In the genomic region with DNA sequence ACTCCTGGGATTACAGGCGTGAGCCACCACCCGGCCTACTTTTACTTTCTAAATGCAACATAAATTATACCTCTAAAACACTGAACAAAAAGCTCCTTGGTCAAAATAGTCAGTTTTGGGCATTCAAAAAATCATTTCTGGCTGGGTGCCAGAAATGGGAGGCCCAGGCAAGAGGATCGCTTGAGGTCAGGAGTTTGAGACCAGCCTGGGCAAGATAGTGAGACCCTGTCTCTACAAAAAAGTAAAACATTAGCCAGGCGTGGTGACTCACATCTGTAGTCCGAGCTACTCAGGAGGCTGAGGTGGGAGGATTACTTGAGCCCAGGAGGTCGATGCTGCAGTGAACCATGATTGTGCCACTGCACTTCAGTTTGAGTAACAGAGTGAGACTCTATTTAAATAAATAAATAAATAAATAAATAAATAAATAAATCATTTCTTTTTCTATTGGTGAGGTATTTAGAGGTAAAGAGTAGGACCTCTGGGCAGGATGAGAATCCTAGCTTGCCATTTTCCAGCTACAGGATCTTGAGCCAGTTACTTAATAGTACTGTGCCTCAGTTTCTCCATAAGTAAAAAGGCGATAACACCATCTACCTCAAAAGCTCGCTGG, we compare ENCODE assay signal across 18 cellular contexts.
DNase-seq lines count a peak whose midpoint lies in the region; ATAC-seq, FAIRE-seq and TF ChIP-seq lines count a peak whose summit lies in the region.
"Had no signal": no experiment of that assay in that cellular context is flagged by ENCODE, and none has a peak within 500 bp of the region (broad histone marks: within the 10 kb centered on the region; RNA-seq: fewer than 3 reads in every experiment).

No MANE protein-coding gene starts in this region.

- no TSS peak for BruUV-seq in GM12878 (replicated peaks; lab: Mats Ljungman, UMichigan)
- no TSS peak for BruUV-seq in MCF 10A (replicated peaks; lab: Mats Ljungman, UMichigan)

- H3K4me1 ChIP-seq in A549 (no peaks in the 10 kb centered on the region), HEK293 (ENCODE audit: control insufficient read depth, insufficient read depth, low read length) (no peaks in the 10 kb centered on the region), GM12878 (ENCODE audit: control insufficient read depth, insufficient read depth, low read length) (no peaks in the 10 kb centered on the region), endodermal cell (ENCODE audit: control insufficient read depth, insufficient read depth, low read length) (no peaks in the 10 kb centered on the region)

- SMC1A ChIA-PET in GM12878 (lab: Charles Lee; ENCODE audit: uncharacterized antibody, unreplicated experiment) = no interaction called here

- H3K4me1 Mint-ChIP-seq in endodermal cell (peaks cover 3% of the 10 kb centered on the region), MCF 10A (ENCODE audit: insufficient read depth, unreplicated experiment) (no peaks in the 10 kb centered on the region)
- H3K4me1 Mint-ChIP-seq: CD4-positive, alpha-beta memory T cell had no signal

- H3K4me3 Mint-ChIP-seq in endodermal cell (no peak overlapping the region), MCF 10A (ENCODE audit: unreplicated experiment) (no peak overlapping the region)
- H3K4me3 Mint-ChIP-seq: CD4-positive, alpha-beta memory T cell had no signal

- FAIRE-seq in A549 (lab: Jason Lieb, UNC) (no peak), GM12878 (lab: Jason Lieb, UNC) (peak; percentile 7)
- FAIRE-seq: G401.6, H54 had no signal

- TF ChIP-seq EP300 in A549 (IDR thresholded peaks at IDR 0.05) (no peak), GM12878 (IDR thresholded peaks at IDR 0.05; ENCODE audit: borderline replicate concordance in 1 of 2, control insufficient read depth in 1 of 2, low read depth in 2 of 2, low read length in 2 of 2) (no peak)

- H3K27ac Mint-ChIP-seq in endodermal cell = no peak overlapping the region
- no peak overlapping the region for H3K27ac Mint-ChIP-seq in MCF 10A (ENCODE audit: low read depth, unreplicated experiment)
- H3K27ac Mint-ChIP-seq: CD4-positive, alpha-beta memory T cell had no signal

- H3K9me3 Mint-ChIP-seq in endodermal cell (peaks cover 2% of the 10 kb centered on the region), MCF 10A (ENCODE audit: unreplicated experiment) (no peaks in the 10 kb centered on the region)
- H3K9me3 Mint-ChIP-seq: CD4-positive, alpha-beta memory T cell had no signal

- TF ChIP-seq POLR2A in A549 (IDR thresholded peaks at IDR 0.05; ENCODE audit: low read length) = no peak
- TF ChIP-seq POLR2A in GM12878 (IDR thresholded peaks at IDR 0.05; ENCODE audit: low read depth, low read length) = no peak

- TF ChIP-seq RAD21 in A549 (conservative IDR thresholded peaks at IDR 0.05 in 1 of 2, IDR thresholded peaks at IDR 0.05 in 1 of 2) (no peak), GM12878 (IDR thresholded peaks at IDR 0.05; ENCODE audit: insufficient read depth, low read depth, low read length) (no peak)

- H3K36me3 Mint-ChIP-seq in endodermal cell (ENCODE audit: low read depth) (no peaks in the 10 kb centered on the region), MCF 10A (ENCODE audit: insufficient read depth, unreplicated experiment) (no peaks in the 10 kb centered on the region)
- H3K36me3 Mint-ChIP-seq: CD4-positive, alpha-beta memory T cell had no signal

- CTCF ChIA-PET in A549 (lab: Yijun Ruan, JAX) (interaction anchor here (0.8 kb wide), 1 partner anchor 44 kb away, joined by 3 read pairs; no protein-coding TSS in a partner anchor), HEK293 (lab: Yijun Ruan, JAX) (interaction anchor here (0.6 to 1.0 kb wide), 3 partner anchors 16 to 282 kb away, joined by 3 to 4 read pairs (median 3); no protein-coding TSS in a partner anchor), GM12878 (lab: Yijun Ruan, JAX) (no interaction called here), MCF 10A (lab: Yijun Ruan, JAX) (interaction anchor here (0.5 to 1.0 kb wide), 4 partner anchors 10 to 51 kb away, joined by 3 to 5 read pairs (median 4); no protein-coding TSS in a partner anchor)

- H3K27me3 ChIP-seq in GM12878 (replicated peaks in 1 of 2; ENCODE audit: control insufficient read depth in 2 of 2, insufficient read depth in 2 of 2, low read length in 1 of 2) (no peaks in the 10 kb centered on the region), endodermal cell (ENCODE audit: control insufficient read depth, insufficient read depth, low read length, poor library complexity, severe bottlenecking) (no peaks in the 10 kb centered on the region)

- in situ Hi-C loops in GM12878 (cut with MboI) = no loop called here

- no peak for TF ChIP-seq CTCF in A549 (IDR thresholded peaks at IDR 0.05)
- no peak for TF ChIP-seq CTCF in HEK293 (tag by site-specific recombination; IDR thresholded peaks at IDR 0.05)
- TF ChIP-seq CTCF in GM12878 (IDR thresholded peaks at IDR 0.05 in 2 of 3, conservative IDR thresholded peaks at IDR 0.05 in 1 of 3; ENCODE audit: control insufficient read depth in 2 of 3, extremely low read depth in 1 of 3, insufficient read depth in 1 of 3, low read depth in 3 of 3, low read length in 3 of 3) = no peak
- no peak for TF ChIP-seq CTCF in endodermal cell (conservative IDR thresholded peaks at IDR 0.05)
- no peak for TF ChIP-seq CTCF in MCF 10A (IDR thresholded peaks at IDR 0.05; ENCODE audit: unreplicated experiment)

- H4K20me1 ChIP-seq in GM12878 (ENCODE audit: control insufficient read depth, insufficient read depth) = no peaks in the 10 kb centered on the region

- POLR2A ChIA-PET in A549 (lab: Yijun Ruan, JAX) = interaction anchor here (0.5 kb wide), 1 partner anchor 55 kb away, joined by 4 read pairs; no protein-coding TSS in a partner anchor
- POLR2A ChIA-PET in HEK293 (lab: Yijun Ruan, JAX) = no interaction called here
- POLR2A ChIA-PET in GM12878 (lab: Charles Lee) = no interaction called here
- POLR2A ChIA-PET in MCF 10A (lab: Yijun Ruan, JAX) = no interaction called here

- ATAC-seq in A549 (no peak), GM12878 (no peak), GM19467 (IDR thresholded peaks at IDR 0.05; ENCODE audit: unreplicated experiment) (no peak), GM18868 (IDR thresholded peaks at IDR 0.05; ENCODE audit: unreplicated experiment) (no peak)

- no peak overlapping the region for H3K4me3 ChIP-seq in A549
- H3K4me3 ChIP-seq in HEK293 (ENCODE audit: low read depth, low read length) = no peak overlapping the region
- no peak overlapping the region for H3K4me3 ChIP-seq in GM12878
- no peak overlapping the region for H3K4me3 ChIP-seq in endodermal cell (ENCODE audit: low read length)

- no peak overlapping the region for H2AFZ ChIP-seq in GM12878 (ENCODE audit: control insufficient read depth, low read depth, low read length)

- H3K9me3 ChIP-seq in A549 (no peaks in the 10 kb centered on the region), HEK293 (ENCODE audit: control insufficient read depth, insufficient read depth, low read depth, low read length) (no peaks in the 10 kb centered on the region), GM12878 (replicated peaks; ENCODE audit: control insufficient read depth, insufficient read depth, low read length) (no peaks in the 10 kb centered on the region), endodermal cell (ENCODE audit: control insufficient read depth, low read length) (no peaks in the 10 kb centered on the region)

- H3K4me2 ChIP-seq in A549 = no peak overlapping the region
- no peak overlapping the region for H3K4me2 ChIP-seq in GM12878 (ENCODE audit: control insufficient read depth, insufficient read depth)

- RAD21 ChIA-PET in GM12878 (lab: Charles Lee; ENCODE audit: unreplicated experiment) = interaction anchor here (0.6 kb wide), 1 partner anchor 106 kb away, joined by 4 read pairs; no protein-coding TSS in a partner anchor

- H3K79me2 ChIP-seq in GM12878 (ENCODE audit: control insufficient read depth, insufficient read depth, low read length) = no peaks in the 10 kb centered on the region

- H3K9ac ChIP-seq in GM12878 (ENCODE audit: control insufficient read depth, insufficient read depth, low read length) (no peak overlapping the region), endodermal cell (ENCODE audit: extremely low read depth, low read length, poor library complexity, severe bottlenecking) (no peak overlapping the region)

- 70% methylated on average over 8 of the region's 8 CpGs for WGBS in A549 (ENCODE audit: missing lambda C conversion rate)
- WGBS in GM12878 (ENCODE audit: insufficient coverage, insufficient replicate concordance, low lambda C conversion rate, missing lambda C conversion rate) = 30% methylated on average over 8 of the region's 8 CpGs
- 94 to 99% methylated on average over 6 to 8 of the region's 8 CpGs for WGBS in endodermal cell (ENCODE audit: insufficient coverage in 1 of 2, insufficient read length in 1 of 2), 2 experiments

- intact Hi-C loops in GM12878 (cut with micrococcal nuclease; ENCODE audit: unreplicated experiment) (no loop called here), MCF 10A (cut with micrococcal nuclease) (no loop called here)

- H3K36me3 ChIP-seq in HEK293 (ENCODE audit: control insufficient read depth in 2 of 2, insufficient read depth in 1 of 2, low read length in 2 of 2) (no peaks in the 10 kb centered on the region), GM12878 (ENCODE audit: control insufficient read depth in 2 of 2, insufficient read depth in 2 of 2, low read length in 1 of 2) (no peaks in the 10 kb centered on the region), endodermal cell (ENCODE audit: control insufficient read depth, insufficient read depth, low read length) (no peaks in the 10 kb centered on the region)

- H3K27me3 Mint-ChIP-seq in endodermal cell (ENCODE audit: insufficient read depth) (no peaks in the 10 kb centered on the region), MCF 10A (ENCODE audit: insufficient read depth, unreplicated experiment) (no peaks in the 10 kb centered on the region)

- peak overlapping the region in 1 of 2 experiments; percentile 25; a peak in 1 of 6 replicates for H3K27ac ChIP-seq in A549
- no peak overlapping the region for H3K27ac ChIP-seq in HEK293 (ENCODE audit: extremely low read depth, low read depth, low read length)
- no peak overlapping the region for H3K27ac ChIP-seq in GM12878 (ENCODE audit: control insufficient read depth, insufficient read depth)
- H3K27ac ChIP-seq in endodermal cell (ENCODE audit: low read depth, low read length) = no peak overlapping the region

- DNase-seq in A549 (ENCODE audit: low read depth in 1 of 2, low spot score in 1 of 2) (no peak), GM12878 (ENCODE audit: low read depth, low spot score) (no peak), endodermal cell (peak; percentile 31), MCF 10A (ENCODE audit: unreplicated experiment) (no peak), activated gamma-delta T cell treated with Interleukin-2 at 50 U/mL for 16 hours (no peak)
- DNase-seq: 8988T; C1 segment of cervical spinal cord; CD4-positive, alpha-beta memory T cell; COR-L47; DMS153; DND-41; GOT3; HCEC 1CT had no signal

TF ChIP-seq in A549, 52 proteins besides CTCF, POLR2A, EP300 and RAD21 (continues in another document):
- TF ChIP-seq SREBF2 (IDR thresholded peaks at IDR 0.05) = no peak

TF ChIP-seq in HEK293, 187 proteins besides CTCF, POLR2A, EP300 and RAD21 (continues in another document):
- peak; percentile 62 for TF ChIP-seq ZBTB8A (tag by site-specific recombination; IDR thresholded peaks at IDR 0.05)
- TF ChIP-seq ZNF843 (tag by site-specific recombination; IDR thresholded peaks at IDR 0.05) = no peak

TF ChIP-seq in GM12878, 131 proteins besides CTCF, POLR2A, EP300 and RAD21 (continues in another document):
- TF ChIP-seq CHD4 (IDR thresholded peaks at IDR 0.05) (no peak), RUNX3 (IDR thresholded peaks at IDR 0.05; ENCODE audit: low read length) (no peak)
